ENCODE assay signal across 1 cellular context in genomic region chr10:102597131-102597891, GRCh38.
TF ChIP-seq lines count a peak whose summit lies in the region.

No MANE protein-coding gene starts in this region.

TF ChIP-seq in HepG2, 621 proteins besides CTCF, POLR2A, EP300 and RAD21 (continued from another document and continues in another):
- peak; percentile 81; the same call in 1 of the 2 replicates for TF ChIP-seq MEIS2 (CRISPR knock-in tag; IDR thresholded peaks at IDR 0.05)
- peak; percentile 54; the same call in 1 of the 2 replicates for TF ChIP-seq ZBTB25 (CRISPR knock-in tag; IDR thresholded peaks at IDR 0.05)
- no peak for TF ChIP-seq GPBP1L1 (CRISPR knock-in tag; IDR thresholded peaks at IDR 0.05)
- no peak for TF ChIP-seq JDP2 (CRISPR knock-in tag; IDR thresholded peaks at IDR 0.05; ENCODE audit: borderline replicate concordance)
- no peak for TF ChIP-seq ZNF10 (CRISPR knock-in tag; IDR thresholded peaks at IDR 0.05; ENCODE audit: borderline replicate concordance, low read depth)
- peak; percentile 91; the same call in 1 of the 2 replicates for TF ChIP-seq MIER3 (CRISPR knock-in tag; IDR thresholded peaks at IDR 0.05; ENCODE audit: borderline replicate concordance)
- TF ChIP-seq ZNF264 (CRISPR knock-in tag; IDR thresholded peaks at IDR 0.05), result peak; percentile 88
- no peak for TF ChIP-seq ZNF326 (CRISPR knock-in tag; IDR thresholded peaks at IDR 0.05; ENCODE audit: borderline replicate concordance)
- TF ChIP-seq ZNF512 (CRISPR knock-in tag; IDR thresholded peaks at IDR 0.05), result no peak
- TF ChIP-seq ZNF451 (CRISPR knock-in tag; IDR thresholded peaks at IDR 0.05), result no peak
- peak; percentile 55; the same call in 1 of the 2 replicates for TF ChIP-seq MYPOP (CRISPR knock-in tag; IDR thresholded peaks at IDR 0.05)
- no peak for TF ChIP-seq RORA (CRISPR knock-in tag; IDR thresholded peaks at IDR 0.05)
- no peak for TF ChIP-seq MTF2 (CRISPR knock-in tag; IDR thresholded peaks at IDR 0.05; ENCODE audit: borderline replicate concordance)
- no peak for TF ChIP-seq ZNF512B (CRISPR knock-in tag; IDR thresholded peaks at IDR 0.05; ENCODE audit: borderline replicate concordance)
- peak; percentile 52; the same call in 1 of the 2 replicates for TF ChIP-seq LCORL (IDR thresholded peaks at IDR 0.05)
- TF ChIP-seq LCORL (CRISPR knock-in tag; IDR thresholded peaks at IDR 0.05), result peak; percentile 88
- no peak for TF ChIP-seq TCF7L2 (IDR thresholded peaks at IDR 0.05; ENCODE audit: low read depth, low read length)
- no peak for TF ChIP-seq TEAD3 (CRISPR knock-in tag; optimal IDR thresholded peaks at IDR 0.05; ENCODE audit: borderline replicate concordance)
- TF ChIP-seq ZNF550 (CRISPR knock-in tag; IDR thresholded peaks at IDR 0.05; ENCODE audit: borderline replicate concordance), result no peak
- no peak; the same call in 1 of the 2 replicates for TF ChIP-seq PRDM10 (CRISPR knock-in tag; IDR thresholded peaks at IDR 0.05; ENCODE audit: low read depth)
- TF ChIP-seq DNMT1 (CRISPR knock-in tag; IDR thresholded peaks at IDR 0.05), result 0 out of 2 replicates have a peak, but pooled peaks have one; percentile 42
- no peak for TF ChIP-seq BCLAF1 (IDR thresholded peaks at IDR 0.05)
- no peak for TF ChIP-seq XRCC5 (optimal IDR thresholded peaks at IDR 0.05; ENCODE audit: low read length)
- peak; percentile 85; the same call in 1 of the 2 replicates for TF ChIP-seq TSC22D2 (CRISPR knock-in tag; IDR thresholded peaks at IDR 0.05; ENCODE audit: borderline replicate concordance)
- TF ChIP-seq TFAP4 (IDR thresholded peaks at IDR 0.05; ENCODE audit: borderline replicate concordance, low read depth), result peak; percentile 36; the same call in 1 of the 2 replicates
- peak; percentile 86 for TF ChIP-seq FOXP4 (CRISPR knock-in tag; IDR thresholded peaks at IDR 0.05)
- no peak for TF ChIP-seq PLRG1 (conservative IDR thresholded peaks at IDR 0.05)
- TF ChIP-seq ZNF879 (CRISPR knock-in tag; IDR thresholded peaks at IDR 0.05), result no peak
- TF ChIP-seq SUZ12 (IDR thresholded peaks at IDR 0.05; ENCODE audit: low read depth, low read length), result no peak
- TF ChIP-seq ZFP1 (CRISPR knock-in tag; IDR thresholded peaks at IDR 0.05), result peak; percentile 53; the same call in 1 of the 2 replicates
- peak; percentile 70; the same call in 1 of the 2 replicates for TF ChIP-seq ZFP82 (CRISPR knock-in tag; IDR thresholded peaks at IDR 0.05; ENCODE audit: borderline replicate concordance)
- peak; percentile 61; the same call in 1 of the 2 replicates for TF ChIP-seq ZXDC (CRISPR knock-in tag; IDR thresholded peaks at IDR 0.05)
